In the genomic region with DNA sequence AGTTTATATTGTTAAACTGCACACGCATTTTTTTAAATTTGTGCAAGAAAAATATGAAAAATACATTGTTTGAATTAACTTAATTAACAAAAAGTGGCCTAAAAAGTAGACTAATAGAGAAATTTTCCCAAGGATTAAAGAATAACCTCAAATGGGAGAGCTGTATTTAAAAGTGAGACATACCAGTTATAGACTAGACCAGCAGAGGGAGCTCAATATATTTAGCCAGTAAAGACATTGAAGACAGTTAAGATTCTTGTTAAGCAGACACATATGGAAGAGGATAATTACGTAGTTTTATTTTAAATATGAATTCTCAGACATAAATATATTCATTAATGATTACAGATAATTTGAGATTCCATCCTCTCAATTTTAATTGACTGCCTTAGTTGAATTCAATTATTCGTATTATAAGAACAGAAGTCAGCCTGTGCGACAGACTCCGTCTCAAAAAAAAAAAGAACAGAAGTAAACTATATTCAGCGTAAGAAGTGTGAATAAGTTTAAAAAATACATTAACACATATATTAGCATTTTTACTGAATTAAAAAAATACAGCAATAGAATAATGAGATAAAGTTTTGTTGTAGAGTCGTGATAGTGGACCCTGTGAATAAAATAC, we compare ENCODE assay signal across 8 cellular contexts.
DNase-seq lines count a peak whose midpoint lies in the region; ATAC-seq and TF ChIP-seq lines count a peak whose summit lies in the region.

No MANE protein-coding gene starts in this region.

- H3K4me1 ChIP-seq in cardiac muscle cell (ENCODE audit: low read depth) (no peaks in the 10 kb centered on the region), upper lobe of left lung (no peaks in the 10 kb centered on the region)

- no peak for TF ChIP-seq EP300 in upper lobe of left lung (IDR thresholded peaks at IDR 0.05)

- H3K27me3 ChIP-seq in cardiac muscle cell (no peaks in the 10 kb centered on the region), SU-DHL-6 (ENCODE audit: low read length) (no peaks in the 10 kb centered on the region), upper lobe of left lung (no peaks in the 10 kb centered on the region)

- intact Hi-C loops in left ventricle myocardium superior (cut with micrococcal nuclease), result loop anchor here (5.0 kb wide), 1 partner anchor 773 kb away; no protein-coding TSS in a partner anchor

- no peaks in the 10 kb centered on the region for H4K20me1 ChIP-seq in SU-DHL-6 (ENCODE audit: low read depth, low read length)

- ATAC-seq in left ventricle myocardium superior, result no peak
- peak; percentile 67 for ATAC-seq in HG02610 (IDR thresholded peaks at IDR 0.05; ENCODE audit: unreplicated experiment)
- ATAC-seq in upper lobe of left lung (ENCODE audit: low FRiP score in 2 of 2), result peak in 1 of 2 donors; percentile 58

- 60 to 67% methylated on average over 7 of the region's 7 CpGs for WGBS in upper lobe of left lung, 2 donors

- no peaks in the 10 kb centered on the region for H3K9me3 ChIP-seq in cardiac muscle cell (ENCODE audit: low read depth)
- no peaks in the 10 kb centered on the region for H3K9me3 ChIP-seq in SU-DHL-6 (ENCODE audit: insufficient read depth, low read length)
- no peaks in the 10 kb centered on the region for H3K9me3 ChIP-seq in upper lobe of left lung

- H3F3A ChIP-seq in SU-DHL-6 (ENCODE audit: insufficient read depth), result no peaks in the 10 kb centered on the region; the same call in 1 of the 2 replicates

- H3K79me2 ChIP-seq in SU-DHL-6 (ENCODE audit: insufficient read depth, low read length), result no peaks in the 10 kb centered on the region

- peak overlapping the region; percentile 53 for H2AFZ ChIP-seq in SU-DHL-6 (ENCODE audit: low read depth, low read length, severe bottlenecking)

- H3K4me2 ChIP-seq in SU-DHL-6 (ENCODE audit: low read depth, low read length, poor library complexity, severe bottlenecking), result peak overlapping the region; percentile 9

- TF ChIP-seq CTCF in cardiac muscle cell (IDR thresholded peaks at IDR 0.05; ENCODE audit: low read depth, low read length) (peak; percentile 69), SU-DHL-6 (IDR thresholded peaks at IDR 0.05; ENCODE audit: insufficient read depth, low read length, poor library complexity, severe bottlenecking) (peak; percentile 60), upper lobe of left lung (IDR thresholded peaks at IDR 0.05) (peak in 4 of 6 experiments; percentile 32 to 51 (median 40))

- H3K36me3 ChIP-seq in cardiac muscle cell, result no peaks in the 10 kb centered on the region
- no peaks in the 10 kb centered on the region for H3K36me3 ChIP-seq in SU-DHL-6 (ENCODE audit: low read length)
- H3K36me3 ChIP-seq in upper lobe of left lung, result no peaks in the 10 kb centered on the region

- H3K4me3 ChIP-seq in cardiac muscle cell, result no peak overlapping the region
- H3K4me3 ChIP-seq in SU-DHL-6 (ENCODE audit: insufficient read depth, low read length, poor library complexity, severe bottlenecking), result no peak overlapping the region
- no peak overlapping the region for H3K4me3 ChIP-seq in upper lobe of left lung

- H3K9ac ChIP-seq in SU-DHL-6 (ENCODE audit: low read length), result no peak overlapping the region

- no peak for TF ChIP-seq POLR2A in upper lobe of left lung (IDR thresholded peaks at IDR 0.05)

- H3K9me2 ChIP-seq in SU-DHL-6 (replicated peaks; ENCODE audit: insufficient read depth, low read length), result no peaks in the 10 kb centered on the region

- H3K27ac ChIP-seq in cardiac muscle cell (no peak overlapping the region), SU-DHL-6 (ENCODE audit: low read depth, low read length) (peak overlapping the region; percentile 20; the same call in 1 of the 2 replicates), upper lobe of left lung (no peak overlapping the region)

- DNase-seq in cardiac muscle cell (ENCODE audit: low read depth in 1 of 2, low spot score in 1 of 2) (peak; percentile 64 to 69), left ventricle myocardium superior (no peak), NCI-H1048 (lab: John Stamatoyannopoulos, UW) (peak; percentile 30), glomerular endothelial cell (ENCODE audit: extremely low read depth, low read depth, low spot score) (peak; percentile 2), upper lobe of left lung (no peak), nucleus accumbens (lab: John Stamatoyannopoulos, UW) (no peak)

Comparison
In these comparisons a context has a peak if more than half of its experiments do, and no peak if none do; other contexts are left out.
1. DNase-seq: peak in cardiac muscle cell (2 of 2), NCI-H1048 (single experiment) and glomerular endothelial cell (single experiment); none in left ventricle myocardium superior (single experiment), upper lobe of left lung (0 of 2) and nucleus accumbens (0 of 56).
2. Peak in every context shown above with its lines, with median percentiles within 50 percentile points of each other: CTCF ChIP-seq.